ENCODE assay signal across 11 cellular contexts in genomic region chr10:71981024-71981867, GRCh38. TPM values are rescaled to one million over a fixed set of nuclear protein-coding genes. Genes with fewer than 3 reads are reported as not detected.
A peak's percentile ranks its signal among the peaks of the same experiment; 100 is the strongest.
DNase-seq lines count a peak whose midpoint lies in the region; ATAC-seq and TF ChIP-seq lines count a peak whose summit lies in the region.
"Had no signal": no experiment of that assay in that cellular context is flagged by ENCODE, and none has a peak within 500 bp of the region (broad histone marks: within the 10 kb centered on the region; RNA-seq: fewer than 3 reads in every experiment).

No MANE protein-coding gene starts in this region.

- no peaks in the 10 kb centered on the region for H3K36me3 ChIP-seq in uterus

- H3K27me3 Mint-ChIP-seq in nephron progenitor cell (ENCODE audit: low read depth, poor library complexity): no peaks in the 10 kb centered on the region

- peaks cover 93% of the 10 kb centered on the region for H3K4me1 Mint-ChIP-seq in nephron progenitor cell

- peak; percentile 15 for DNase-seq in NCI-H82 (lab: John Stamatoyannopoulos, UW)
- no peak for DNase-seq in NCI-H82 treated with DMSO at 0.1 percent for 48 hours (lab: John Stamatoyannopoulos, UW; ENCODE audit: unreplicated experiment)
- DNase-seq in fibroblast of peridontal ligament (ENCODE audit: extremely low read depth): peak; percentile 47
- peak; percentile 38 for DNase-seq in nephron progenitor cell
- DNase-seq in uterus: peak in 1 of 2 donors; percentile 39
- DNase-seq in NCI-H524 (lab: John Stamatoyannopoulos, UW): no peak
- DNase-seq in KBM-7: no peak
- DNase-seq: stimulated activated CD4-positive, alpha-beta T cell treated with anti-CD3 and anti-CD28 coated beads, Interleukin-4, amount 100 ng/mL, for 4 hours had no signal

- H3K4me3 ChIP-seq in uterus: peak overlapping the region in 1 of 2 donors; percentile 0

- no peaks in the 10 kb centered on the region for H3K27me3 ChIP-seq in uterus

- in situ Hi-C loops in KBM-7 (cut with MboI; ENCODE audit: low pct_unique_long_range_greater_than_20kb, low sequenced_read_pairs): no loop called here

- no peaks in the 10 kb centered on the region for H3K9me3 Mint-ChIP-seq in nephron progenitor cell
- H3K9me3 Mint-ChIP-seq: activated T-helper 1 cell treated with anti-CD3 and anti-CD28 coated beads, Interleukin-12 subunit alpha, Interleukin-12 subunit beta, Interleukin-2, Interleukin-4 antibody, amounts not matched to agents 30 ng/mL and 10 ng/mL and 1 ng/mL, durations not matched to agents 14 hours and 24 hours and 36 hours had no signal

- no peaks in the 10 kb centered on the region for H3K9me3 ChIP-seq in uterus

- ATAC-seq in GM19351 (IDR thresholded peaks at IDR 0.05; ENCODE audit: unreplicated experiment): no peak

- intact Hi-C loops in uterus (cut with DNase I; ENCODE audit: low total_unique reads): no loop called here

- H3K27ac ChIP-seq in uterus: peak overlapping the region; percentile 80 to 84
- H3K27ac ChIP-seq: KMS-11 had no signal

- H3K27ac Mint-ChIP-seq in nephron progenitor cell: peak overlapping the region; percentile 97

- no peak for TF ChIP-seq CTCF in nephron progenitor cell (IDR thresholded peaks at IDR 0.05)
- no peak for TF ChIP-seq CTCF in uterus (IDR thresholded peaks at IDR 0.05)

- peaks cover 4% of the 10 kb centered on the region for H3K36me3 Mint-ChIP-seq in nephron progenitor cell (ENCODE audit: low read depth)

- H3K4me3 Mint-ChIP-seq in nephron progenitor cell: peak overlapping the region; percentile 61
- H3K4me3 Mint-ChIP-seq: activated T-helper 1 cell treated with anti-CD3 and anti-CD28 coated beads, Interleukin-12 subunit alpha, Interleukin-12 subunit beta, Interleukin-2, Interleukin-4 antibody, amounts not matched to agents 30 ng/mL and 10 ng/mL and 1 ng/mL, durations not matched to agents 14 hours and 24 hours and 36 hours had no signal

- peaks cover 16 to 37% of the 10 kb centered on the region in 2 donors for H3K4me1 ChIP-seq in uterus

- TF ChIP-seq POLR2A in uterus (IDR thresholded peaks at IDR 0.05): no peak

RNA-seq across cellular contexts. Expression of gene CHST3, which starts 17.1 kb away (rescaled TPM):
- 10 to 100 TPM; 12.3 to 44.7 (median 28.1) TPM for total RNA-seq in uterus

Comparison
In these comparisons a context has a peak if more than half of its experiments do, and no peak if none do; other contexts are left out.
1. DNase-seq: peak in NCI-H82 (single experiment), fibroblast of peridontal ligament (single experiment) and nephron progenitor cell (single experiment); none in NCI-H82 treated with DMSO at 0.1 percent for 48 hours (single experiment), NCI-H524 (0 of 2) and KBM-7 (single experiment).